29 cellular contexts compared by ENCODE assay signal in genomic region chr4:112352736-112353135, GRCh38.
"Had no signal": no experiment of that assay in that cellular context is flagged by ENCODE, and none has a peak within 500 bp of the region (broad histone marks: within the 10 kb centered on the region; RNA-seq: fewer than 3 reads in every experiment).

No MANE protein-coding gene starts in this region.

- H3K27ac Mint-ChIP-seq: stimulated activated effector memory CD8-positive, alpha-beta T cell treated with anti-CD3 and anti-CD28 coated beads, Interleukin-12 subunit alpha, Interleukin-12 subunit beta, amount 100 ng/mL, for 72 hours; stimulated activated memory B cell treated with anti-CD40 and anti-IgM and Interleukin-4, amounts not matched to agents 10 μg/mL and 1 μg/mL and 100 μg/mL, for 72 hours; stimulated activated naive B cell treated with anti-CD40 and anti-IgM and Interleukin-4, amounts not matched to agents 10 μg/mL and 1 μg/mL and 100 μg/mL, for 72 hours; stimulated activated naive CD8-positive, alpha-beta T cell treated with anti-CD3 and anti-CD28 coated beads, Interleukin-15, amount 100 ng/mL, for 72 hours; stimulated activated naive CD8-positive, alpha-beta T cell treated with anti-CD3 and anti-CD28 coated beads, Interleukin-15, Interleukin-2, amounts not matched to agents 100 ng/mL and 50 ng/mL, for 24 hours; type B pancreatic cell had no signal

- H3K4me1 ChIP-seq: suprapubic skin, testis, thyroid gland, tibial artery, transverse colon, upper lobe of left lung, upper lobe of right lung, uterus, vagina had no signal

- FAIRE-seq: urothelium cell line had no signal

- H3K4me3 ChIP-seq: stomach, suprapubic skin, testis, thoracic aorta, thyroid gland, tibial artery, tibial nerve, transverse colon, upper lobe of left lung, upper lobe of right lung, uterus, vagina had no signal

- H3K4me3 Mint-ChIP-seq: stimulated activated effector memory CD8-positive, alpha-beta T cell treated with anti-CD3 and anti-CD28 coated beads, Interleukin-12 subunit alpha, Interleukin-12 subunit beta, amount 100 ng/mL, for 72 hours; stimulated activated memory B cell treated with anti-CD40 and anti-IgM and Interleukin-4, amounts not matched to agents 10 μg/mL and 1 μg/mL and 100 μg/mL, for 72 hours; stimulated activated naive B cell treated with anti-CD40 and anti-IgM and Interleukin-4, amounts not matched to agents 10 μg/mL and 1 μg/mL and 100 μg/mL, for 72 hours; stimulated activated naive CD8-positive, alpha-beta T cell treated with anti-CD3 and anti-CD28 coated beads, Interleukin-15, amount 100 ng/mL, for 72 hours; stimulated activated naive CD8-positive, alpha-beta T cell treated with anti-CD3 and anti-CD28 coated beads, Interleukin-15, Interleukin-2, amounts not matched to agents 100 ng/mL and 50 ng/mL, for 24 hours; type B pancreatic cell had no signal

- H3K27me3 Mint-ChIP-seq: stimulated activated memory B cell treated with anti-CD40 and anti-IgM and Interleukin-4, amounts not matched to agents 10 μg/mL and 1 μg/mL and 100 μg/mL, for 72 hours; stimulated activated naive B cell treated with anti-CD40 and anti-IgM and Interleukin-4, amounts not matched to agents 10 μg/mL and 1 μg/mL and 100 μg/mL, for 72 hours; stimulated activated naive CD8-positive, alpha-beta T cell treated with anti-CD3 and anti-CD28 coated beads, Interleukin-15, amount 100 ng/mL, for 72 hours; stimulated activated naive CD8-positive, alpha-beta T cell treated with anti-CD3 and anti-CD28 coated beads, Interleukin-15, Interleukin-2, amounts not matched to agents 100 ng/mL and 50 ng/mL, for 24 hours had no signal

- DNase-seq: stimulated activated CD4-positive, alpha-beta T cell treated with anti-CD3 and anti-CD28 coated beads, Interleukin-2, amount 100 ng/mL, for 48 hours; stimulated activated CD4-positive, alpha-beta T cell treated with anti-CD3 and anti-CD28 coated beads, Interleukin-4, amount 100 ng/mL, for 1 hour; stimulated activated CD4-positive, alpha-beta T cell treated with anti-CD3 and anti-CD28 coated beads, Interleukin-4, amount 100 ng/mL, for 24 hours; stimulated activated CD4-positive, alpha-beta T cell treated with anti-CD3 and anti-CD28 coated beads, Interleukin-4, amount 100 ng/mL, for 4 hours; stimulated activated CD8-positive, alpha-beta memory T cell treated with anti-CD3 and anti-CD28 coated beads, Interleukin-4, amount 100 ng/mL, for 48 hours; stimulated activated naive B cell treated with anti-CD40 and anti-IgM and Interleukin-4, amounts not matched to agents 10 μg/mL and 1 μg/mL and 100 μg/mL, for 72 hours; stimulated activated naive CD4-positive, alpha-beta T cell; stimulated activated naive CD4-positive, alpha-beta T cell treated with Interleukin-2 at 50 U/mL for 16 hours; stimulated activated naive CD8-positive, alpha-beta T cell treated with anti-CD3 and anti-CD28 coated beads, Interleukin-15, amount 100 ng/mL, for 72 hours; stimulated activated naive CD8-positive, alpha-beta T cell treated with anti-CD3 and anti-CD28 coated beads, Interleukin-15, Interleukin-2, amounts not matched to agents 100 U/mL and 50 U/mL, for 24 hours; stomach; substantia nigra; testis; thyroid gland; tibial artery; transverse colon; trophoblast cell; upper lobe of left lung; upper lobe of right lung; uterus had no signal

- H3K36me3 Mint-ChIP-seq: stimulated activated effector memory CD8-positive, alpha-beta T cell treated with anti-CD3 and anti-CD28 coated beads, Interleukin-12 subunit alpha, Interleukin-12 subunit beta, amount 100 ng/mL, for 72 hours; type B pancreatic cell had no signal

- ATAC-seq: stimulated activated effector memory CD8-positive, alpha-beta T cell treated with anti-CD3 and anti-CD28 coated beads, Interleukin-12 subunit alpha, Interleukin-12 subunit beta, amount 100 ng/mL, for 72 hours; stimulated activated memory B cell treated with anti-CD40 and anti-IgM and Interleukin-4, amounts not matched to agents 10 μg/mL and 1 μg/mL and 100 μg/mL, for 72 hours; stimulated activated naive B cell treated with anti-CD40 and anti-IgM and Interleukin-4, amounts not matched to agents 10 μg/mL and 1 μg/mL and 100 μg/mL, for 72 hours; stimulated activated naive CD8-positive, alpha-beta T cell treated with anti-CD3 and anti-CD28 coated beads, Interleukin-15, amount 100 ng/mL, for 72 hours; stimulated activated naive CD8-positive, alpha-beta T cell treated with anti-CD3 and anti-CD28 coated beads, Interleukin-15, Interleukin-2, amounts not matched to agents 100 U/mL and 50 U/mL, for 24 hours; upper lobe of right lung had no signal

- H3K9me3 ChIP-seq: stomach, suprapubic skin, testis, thoracic aorta, thyroid gland, tibial artery, transverse colon, upper lobe of left lung, upper lobe of right lung, vagina had no signal

- H3K27me3 ChIP-seq: stomach, suprapubic skin, testis, thyroid gland, tibial artery, tibial nerve, transverse colon, upper lobe of left lung, upper lobe of right lung, uterus, vagina had no signal

- H3K36me3 ChIP-seq: thyroid gland, transverse colon, upper lobe of right lung, uterus, vagina had no signal

- H3K27ac ChIP-seq: stomach, suprapubic skin, testis, thoracic aorta, thyroid gland, tibial artery, tibial nerve, transverse colon, upper lobe of left lung, upper lobe of right lung, uterus, vagina had no signal

- H3K4me1 Mint-ChIP-seq: stimulated activated effector memory CD8-positive, alpha-beta T cell treated with anti-CD3 and anti-CD28 coated beads, Interleukin-12 subunit alpha, Interleukin-12 subunit beta, amount 100 ng/mL, for 72 hours; stimulated activated memory B cell treated with anti-CD40 and anti-IgM and Interleukin-4, amounts not matched to agents 10 μg/mL and 1 μg/mL and 100 μg/mL, for 72 hours; stimulated activated naive B cell treated with anti-CD40 and anti-IgM and Interleukin-4, amounts not matched to agents 10 μg/mL and 1 μg/mL and 100 μg/mL, for 72 hours; stimulated activated naive CD8-positive, alpha-beta T cell treated with anti-CD3 and anti-CD28 coated beads, Interleukin-15, amount 100 ng/mL, for 72 hours had no signal
